In the genomic region with DNA sequence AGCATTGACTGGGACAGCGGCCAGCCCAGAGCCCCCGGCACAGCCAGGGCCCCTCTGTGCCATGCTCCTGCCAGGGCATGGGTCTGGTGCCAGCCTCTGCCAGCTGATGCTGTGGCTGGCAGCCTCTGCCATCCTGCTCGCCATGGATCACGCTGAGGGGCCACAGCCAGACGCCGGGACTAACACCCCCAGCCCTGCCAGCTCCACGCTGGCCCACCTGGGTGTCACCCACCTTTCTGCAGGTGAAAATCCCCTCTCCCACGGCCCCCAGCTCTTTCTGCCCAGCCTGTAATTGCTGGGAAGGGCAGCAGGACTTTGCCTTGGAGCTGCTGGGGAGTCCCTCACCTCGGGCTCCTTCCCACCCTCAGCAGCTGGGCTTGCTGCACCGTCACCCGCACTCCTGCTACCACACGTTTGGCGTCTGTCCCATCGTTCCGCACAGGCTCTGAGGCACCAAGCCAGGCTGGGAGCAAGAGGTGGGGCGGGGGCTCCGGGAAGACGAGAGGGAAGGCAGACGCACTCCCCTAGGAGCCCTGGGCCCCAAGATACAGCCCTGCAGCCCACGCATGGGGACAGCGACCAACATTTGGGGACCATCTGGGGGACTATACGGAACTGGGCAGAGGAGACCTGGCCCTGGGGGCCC, we compare ENCODE assay signal across 19 cellular contexts. TPM values are rescaled to one million over a fixed set of nuclear protein-coding genes. Genes with fewer than 3 reads are reported as not detected.
DNase-seq lines count a peak whose midpoint lies in the region; ATAC-seq and TF ChIP-seq lines count a peak whose summit lies in the region.
"Had no signal": no experiment of that assay in that cellular context is flagged by ENCODE, and none has a peak within 500 bp of the region (broad histone marks: within the 10 kb centered on the region; RNA-seq: fewer than 3 reads in every experiment).

No MANE protein-coding gene starts in this region.

- in situ Hi-C loops in GM13976 (cut with MboI; ENCODE audit: low sequenced_read_pairs, unreplicated experiment): no loop called here

- no peaks in the 10 kb centered on the region for H3K9me3 ChIP-seq in colonic mucosa
- H3K9me3 ChIP-seq: A549, esophagus squamous epithelium, sigmoid colon had no signal

- H3K4me1 ChIP-seq in colonic mucosa (no peaks in the 10 kb centered on the region), rectal smooth muscle tissue (ENCODE audit: control insufficient read depth, insufficient read depth, low read length) (no peaks in the 10 kb centered on the region)
- H3K4me1 ChIP-seq: sigmoid colon had no signal

- H3K4me3 ChIP-seq in colonic mucosa (peak overlapping the region; percentile 40), rectal smooth muscle tissue (ENCODE audit: low read length) (peak overlapping the region; percentile 55)
- H3K4me3 ChIP-seq: coronary artery had no signal

- no peak for ATAC-seq in GM19351 (IDR thresholded peaks at IDR 0.05; ENCODE audit: unreplicated experiment)

- H3K27ac ChIP-seq in colonic mucosa: no peak overlapping the region
- H3K27ac ChIP-seq in rectal smooth muscle tissue (ENCODE audit: low read depth, low read length): no peak overlapping the region
- H3K27ac ChIP-seq: coronary artery, esophagus squamous epithelium, sigmoid colon had no signal

- TF ChIP-seq CTCF in colonic mucosa (IDR thresholded peaks at IDR 0.05) (no peak), GM13976 (IDR thresholded peaks at IDR 0.05; ENCODE audit: borderline replicate concordance, control extremely low read depth, extremely low read depth, insufficient read depth, missing control alignments) (no peak)

- H3K36me3 ChIP-seq in colonic mucosa (no peaks in the 10 kb centered on the region), rectal smooth muscle tissue (ENCODE audit: control insufficient read depth, insufficient read depth, low read length) (no peaks in the 10 kb centered on the region)
- H3K36me3 ChIP-seq: esophagus squamous epithelium, sigmoid colon had no signal

- H3K27me3 ChIP-seq in colonic mucosa (no peaks in the 10 kb centered on the region), rectal smooth muscle tissue (ENCODE audit: control insufficient read depth, insufficient read depth, low read length) (peaks cover 8% of the 10 kb centered on the region)

- DNase-seq in NCI-H524 (lab: John Stamatoyannopoulos, UW) (peak; percentile 41 to 68), NCI-H524 treated with DMSO at 0.1 percent for 48 hours (lab: John Stamatoyannopoulos, UW) (no peak), NCI-H1092 treated with DMSO at 0.1 percent for 48 hours (lab: John Stamatoyannopoulos, UW) (peak; percentile 59), colonic mucosa (no peak), Ammon's horn (ENCODE audit: low spot score) (no peak), GM13976 (ENCODE audit: low spot score) (no peak)
- DNase-seq: activated CD4-positive, alpha-beta T cell treated with anti-CD3 and anti-CD28 coated beads for 4 hours; activated T-cell treated with anti-CD3 and anti-CD28 coated beads, Interleukin-2, amount 50 U/mL, for 72 hours; esophagus squamous epithelium; H7; NCI-H187 treated with DMSO at 0.1 percent for 48 hours; NCI-H774; SIG-M5; sigmoid colon; stimulated activated naive CD4-positive, alpha-beta T cell treated with Interleukin-2 at 50 U/mL for 16 hours had no signal

- peak overlapping the region; percentile 69 to 72 for H3K9ac ChIP-seq in colonic mucosa (ENCODE audit: low read depth in 2 of 2, low read length in 2 of 2)
- no peak overlapping the region for H3K9ac ChIP-seq in rectal smooth muscle tissue (ENCODE audit: low read length)

- intact Hi-C loops in colonic mucosa (cut with DNase I): loop anchor here (10.0 kb wide), 1 partner anchor 113 kb away; no protein-coding TSS in a partner anchor

RNA-seq across cellular contexts. Expression of a gene that starts 42.0 kb away (rescaled TPM):
- 10 to 100 TPM; 60.2 TPM for total RNA-seq in colonic mucosa

Comparison
In these comparisons a context has a peak if more than half of its experiments do, and no peak if none do; other contexts are left out.
1. DNase-seq: peak in NCI-H524 (2 of 2) and NCI-H1092 treated with DMSO at 0.1 percent for 48 hours (single experiment); none in NCI-H524 treated with DMSO at 0.1 percent for 48 hours (single experiment), colonic mucosa (single experiment), Ammon's horn (single experiment) and GM13976 (single experiment).